In genomic region chr6:27287751-27288135, GRCh38 we compare ENCODE assay signal across 18 cellular contexts. TPM values are rescaled to one million over a fixed set of nuclear protein-coding genes. Genes with fewer than 3 reads are reported as not detected.
A peak's percentile ranks its signal among the peaks of the same experiment; 100 is the strongest.
DNase-seq lines count a peak whose midpoint lies in the region; ATAC-seq and TF ChIP-seq lines count a peak whose summit lies in the region.
"Had no signal": no experiment of that assay in that cellular context is flagged by ENCODE, and none has a peak within 500 bp of the region (broad histone marks: within the 10 kb centered on the region; RNA-seq: fewer than 3 reads in every experiment).

No MANE protein-coding gene starts in this region.

- no peak overlapping the region for H4K8ac ChIP-seq in mesendoderm (ENCODE audit: low read depth, low read length)

- H3K9me3 Mint-ChIP-seq in Caco-2 (ENCODE audit: unreplicated experiment), result no peaks in the 10 kb centered on the region
- peaks cover 12 to 90% (median 73%) of the 10 kb centered on the region in 11 donors for H3K9me3 Mint-ChIP-seq in naive thymus-derived CD4-positive, alpha-beta T cell

- POLR2A ChIA-PET in Caco-2 (lab: Charles Lee), result no interaction called here
- POLR2A ChIA-PET in naive thymus-derived CD4-positive, alpha-beta T cell (lab: Charles Lee), result no interaction called here

- no peaks in the 10 kb centered on the region for H3K79me1 ChIP-seq in mesendoderm (ENCODE audit: low read length)

- H3K36me3 ChIP-seq in Caco-2 (ENCODE audit: control insufficient read depth, insufficient read depth, low read length) (no peaks in the 10 kb centered on the region), HUES6 (ENCODE audit: control insufficient read depth, insufficient read depth, low read length) (no peaks in the 10 kb centered on the region), brain microvascular endothelial cell (replicated peaks) (no peaks in the 10 kb centered on the region), mesendoderm (ENCODE audit: control insufficient read depth, insufficient read depth, low read length) (no peaks in the 10 kb centered on the region)
- no peaks in the 10 kb centered on the region for H3K36me3 ChIP-seq in naive thymus-derived CD4-positive, alpha-beta T cell (ENCODE audit: control insufficient read depth in 2 of 3, insufficient read depth in 3 of 3, low read length in 3 of 3)
- H3K36me3 ChIP-seq: esophagus squamous epithelium had no signal

- no peak for ATAC-seq in naive thymus-derived CD4-positive, alpha-beta T cell
- ATAC-seq in HG02678 (IDR thresholded peaks at IDR 0.05; ENCODE audit: unreplicated experiment), result no peak
- ATAC-seq: right cardiac atrium had no signal

- no peak overlapping the region for H3K27ac Mint-ChIP-seq in Caco-2 (ENCODE audit: unreplicated experiment)
- peak overlapping the region in 3 of 9 donors; percentile 1 to 77 (median 67) for H3K27ac Mint-ChIP-seq in naive thymus-derived CD4-positive, alpha-beta T cell

- no peak overlapping the region for H2BK5ac ChIP-seq in mesendoderm (ENCODE audit: low read length)

- no TSS peak for BruUV-seq in Caco-2 (replicated peaks; lab: Mats Ljungman, UMichigan)

- H3K56ac ChIP-seq in mesendoderm (ENCODE audit: low read length), result peak overlapping the region; percentile 30

- H3K27me3 ChIP-seq in Caco-2 (replicated peaks; ENCODE audit: control insufficient read depth, insufficient read depth, low read length) (no peaks in the 10 kb centered on the region), HUES6 (ENCODE audit: control insufficient read depth, insufficient read depth, low read length) (peaks cover 62% of the 10 kb centered on the region), brain microvascular endothelial cell (replicated peaks) (peaks cover 30% of the 10 kb centered on the region), mesendoderm (ENCODE audit: insufficient read depth, low read length, poor library complexity) (peaks cover 2% of the 10 kb centered on the region)
- H3K27me3 ChIP-seq in naive thymus-derived CD4-positive, alpha-beta T cell (ENCODE audit: control insufficient read depth in 2 of 2, insufficient read depth in 2 of 2, low read length in 2 of 2), result peaks cover 34 to 63% of the 10 kb centered on the region in 2 donors

- H3K36me3 Mint-ChIP-seq in Caco-2 (ENCODE audit: insufficient read depth, unreplicated experiment), result no peaks in the 10 kb centered on the region
- peaks cover 0 to 47% (median 10%) of the 10 kb centered on the region in 5 donors for H3K36me3 Mint-ChIP-seq in naive thymus-derived CD4-positive, alpha-beta T cell

- H4K5ac ChIP-seq in mesendoderm (ENCODE audit: low read length), result no peak overlapping the region

- peak overlapping the region; percentile 89 for H3K4me2 ChIP-seq in mesendoderm (ENCODE audit: low read length)

- in situ Hi-C loops in brain microvascular endothelial cell (cut with HindIII; ENCODE audit: low pct_ligation_motif_present, low sequenced_read_pairs), result no loop called here

- H3K9ac ChIP-seq in HUES6 (ENCODE audit: low read length) (peak overlapping the region; percentile 29), mesendoderm (ENCODE audit: low read length) (peak overlapping the region; percentile 64)

- H3K4me3 ChIP-seq in Caco-2 (ENCODE audit: low read depth, low read length) (peak overlapping the region; percentile 43), HUES6 (ENCODE audit: low read depth, low read length) (peak overlapping the region; percentile 79), brain microvascular endothelial cell (ENCODE audit: low read depth, low read length) (peak overlapping the region; percentile 37), mesendoderm (ENCODE audit: low read length) (peak overlapping the region; percentile 65), foreskin fibroblast (ENCODE audit: low read depth in 1 of 2, low read length in 2 of 2) (no peak overlapping the region)
- no peak overlapping the region for H3K4me3 ChIP-seq in naive thymus-derived CD4-positive, alpha-beta T cell (ENCODE audit: low read length)
- H3K4me3 ChIP-seq: esophagus squamous epithelium had no signal

- H2BK120ac ChIP-seq in mesendoderm (ENCODE audit: low read depth, low read length), result no peak overlapping the region

- no peaks in the 10 kb centered on the region for H3K9me3 ChIP-seq in Caco-2
- H3K9me3 ChIP-seq in HUES6 (ENCODE audit: control insufficient read depth, insufficient read depth, low read depth, low read length), result no peaks in the 10 kb centered on the region
- peaks cover 0 to 34% (median 18%) of the 10 kb centered on the region in 3 experiments for H3K9me3 ChIP-seq in naive thymus-derived CD4-positive, alpha-beta T cell (ENCODE audit: control insufficient read depth in 2 of 3, low read length in 3 of 3)

- no peak overlapping the region for H2BK15ac ChIP-seq in mesendoderm (replicated peaks; ENCODE audit: low read depth)

- H3K27me3 Mint-ChIP-seq in Caco-2 (ENCODE audit: insufficient read depth, unreplicated experiment), result peaks cover 2% of the 10 kb centered on the region
- H3K27me3 Mint-ChIP-seq in naive thymus-derived CD4-positive, alpha-beta T cell, result peaks cover 90 to 96% (median 94%) of the 10 kb centered on the region in 5 donors

- no peak overlapping the region for H3K18ac ChIP-seq in mesendoderm (ENCODE audit: low read length)

- intact Hi-C loops in Caco-2 (cut with micrococcal nuclease; ENCODE audit: unreplicated experiment), result no loop called here
- intact Hi-C loops in naive thymus-derived CD4-positive, alpha-beta T cell (cut with micrococcal nuclease), result no loop called here

- peaks cover 5% of the 10 kb centered on the region for H3K4me1 Mint-ChIP-seq in Caco-2 (ENCODE audit: low read depth, unreplicated experiment)
- H3K4me1 Mint-ChIP-seq in naive thymus-derived CD4-positive, alpha-beta T cell, result peaks cover 0 to 8% (median 0%) of the 10 kb centered on the region in 7 donors

- H3K4me3 Mint-ChIP-seq in Caco-2 (ENCODE audit: unreplicated experiment), result peak overlapping the region; percentile 66
- H3K4me3 Mint-ChIP-seq in naive thymus-derived CD4-positive, alpha-beta T cell, result peak overlapping the region in 1 of 10 donors; percentile 6

- H3K27ac ChIP-seq in HUES6 (ENCODE audit: low read depth, low read length), result no peak overlapping the region
- H3K27ac ChIP-seq in brain microvascular endothelial cell, result no peak overlapping the region
- no peak overlapping the region for H3K27ac ChIP-seq in mesendoderm (ENCODE audit: low read depth, low read length)
- H3K27ac ChIP-seq in naive thymus-derived CD4-positive, alpha-beta T cell (ENCODE audit: low read depth, low read length), result no peak overlapping the region
- H3K27ac ChIP-seq: esophagus squamous epithelium had no signal

- no peak overlapping the region for H2AK5ac ChIP-seq in mesendoderm (ENCODE audit: low read length)

- CTCF ChIA-PET in Caco-2 (lab: Charles Lee), result no interaction called here
- CTCF ChIA-PET in naive thymus-derived CD4-positive, alpha-beta T cell (lab: Charles Lee), result no interaction called here

- TF ChIP-seq CTCF in Caco-2 (IDR thresholded peaks at IDR 0.05; ENCODE audit: insufficient read depth in 1 of 2, low read depth in 1 of 2, low read length in 1 of 2, severe bottlenecking in 1 of 2, unreplicated experiment in 1 of 2) (no peak), brain microvascular endothelial cell (IDR thresholded peaks at IDR 0.05; ENCODE audit: low read depth, low read length, missing control alignments) (no peak), foreskin fibroblast (IDR thresholded peaks at IDR 0.05; ENCODE audit: low read depth, low read length) (no peak)

- no CpG with 5 or more reads among the region's 8 CpGs for WGBS in mesendoderm (ENCODE audit: extremely low coverage, insufficient coverage, low lambda C conversion rate)

- DNase-seq in Caco-2, result no peak
- no peak for DNase-seq in brain microvascular endothelial cell
- no peak for DNase-seq in mesendoderm
- DNase-seq in foreskin fibroblast, result no peak
- DNase-seq in naive thymus-derived CD4-positive, alpha-beta T cell, result no peak
- DNase-seq in hypothalamus (lab: John Stamatoyannopoulos, UW), result no peak
- DNase-seq: activated effector memory CD4-positive, alpha-beta T cell treated with anti-CD3 and anti-CD28 coated beads, Interleukin-2, amount 50 U/mL, for 16 hours; cerebellar nuclear complex; esophagus squamous epithelium; NCI-H1105; NCI-H226; OCI-M1; right cardiac atrium; T-helper 2 cell had no signal

- H3K23ac ChIP-seq in mesendoderm (ENCODE audit: low read length), result no peak overlapping the region

- H3K4me1 ChIP-seq in Caco-2 (peaks cover 5% of the 10 kb centered on the region; the same call in 1 of the 2 replicates), HUES6 (ENCODE audit: control insufficient read depth, insufficient read depth, low read length) (peaks cover 9% of the 10 kb centered on the region), mesendoderm (ENCODE audit: control insufficient read depth, low read depth, low read length) (peaks cover 2% of the 10 kb centered on the region)
- no peaks in the 10 kb centered on the region for H3K4me1 ChIP-seq in naive thymus-derived CD4-positive, alpha-beta T cell (ENCODE audit: control insufficient read depth in 2 of 2, insufficient read depth in 2 of 2, low read length in 2 of 2)

- no peaks in the 10 kb centered on the region for H3K79me2 ChIP-seq in mesendoderm (ENCODE audit: control insufficient read depth, insufficient read depth, low read length)

- H3K4ac ChIP-seq in mesendoderm (ENCODE audit: low read depth, low read length), result no peak overlapping the region

RNA-seq across cellular contexts. Expression of gene POM121L2, which starts 24.3 kb away (rescaled TPM):
- not detected in 2 replicates for total RNA-seq in Caco-2 (2022)
- 0.07 TPM for polyA plus RNA-seq in mesendoderm (2013, experiment 1 of 2)
- polyA plus RNA-seq in mesendoderm (2013, experiment 2 of 2), result 0.06 TPM
- total RNA-seq in naive thymus-derived CD4-positive, alpha-beta T cell, result not detected
- not detected for polyA plus RNA-seq in naive thymus-derived CD4-positive, alpha-beta T cell
- total RNA-seq: esophagus squamous epithelium, HT1080, right cardiac atrium had no signal
- polyA plus RNA-seq: BJ, right cardiac atrium had no signal

RNA-seq across cellular contexts. Expression of gene PRSS16, which starts 40.2 kb away (rescaled TPM):
- 16.4 and 16.5 TPM in 2 replicates for total RNA-seq in Caco-2 (2022)
- 8.8 TPM for polyA plus RNA-seq in mesendoderm (2013, experiment 1 of 2)
- polyA plus RNA-seq in mesendoderm (2013, experiment 2 of 2), result 9.5 TPM
- under 1 TPM in 4 of 5 experiments, not detected in 1; 0.40 to 0.92 (median 0.55) TPM for total RNA-seq in naive thymus-derived CD4-positive, alpha-beta T cell
- 1 to 10 TPM in 1 of 2 donors, under 1 TPM in 1; 0.82 to 2.0 TPM for polyA plus RNA-seq in naive thymus-derived CD4-positive, alpha-beta T cell
- total RNA-seq: HT1080 had no signal

Comparison
In these comparisons a context has a peak if more than half of its experiments do, and no peak if none do; other contexts are left out.
1. H3K4me3 ChIP-seq: peak in Caco-2 (single experiment), HUES6 (single experiment), brain microvascular endothelial cell (single experiment) and mesendoderm (single experiment); none in foreskin fibroblast (0 of 2) and naive thymus-derived CD4-positive, alpha-beta T cell (single experiment).